11 cellular contexts compared by ENCODE assay signal in the genomic region with DNA sequence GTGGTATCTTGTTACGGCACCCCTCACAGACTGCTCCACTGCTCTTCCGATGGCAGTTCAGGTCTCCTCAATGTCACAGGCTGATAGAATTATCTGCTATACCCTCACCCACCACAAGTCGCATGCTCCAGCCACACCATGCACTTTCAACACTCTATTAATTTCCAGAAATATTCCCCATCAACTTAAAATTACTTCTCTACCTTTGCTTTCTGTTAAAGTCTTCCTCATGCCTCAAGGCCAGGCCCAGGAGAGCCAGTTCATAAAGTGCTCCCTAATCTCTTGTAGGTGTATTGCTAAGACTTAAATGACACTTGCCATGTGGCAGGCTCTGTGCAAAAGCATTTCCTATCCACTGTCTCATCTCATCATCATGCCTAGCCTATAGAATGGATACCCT.
A peak's percentile ranks its signal among the peaks of the same experiment; 100 is the strongest.
DNase-seq lines count a peak whose midpoint lies in the region; ATAC-seq and TF ChIP-seq lines count a peak whose summit lies in the region.
"Had no signal": no experiment of that assay in that cellular context is flagged by ENCODE, and none has a peak within 500 bp of the region (broad histone marks: within the 10 kb centered on the region; RNA-seq: fewer than 3 reads in every experiment).

No MANE protein-coding gene starts in this region.

- H3K27me3 Mint-ChIP-seq in nephron progenitor cell (ENCODE audit: low read depth, poor library complexity) = peaks cover 7% of the 10 kb centered on the region

- H3K4me1 ChIP-seq in SJCRH30 = peaks cover 18% of the 10 kb centered on the region
- H3K4me1 ChIP-seq in gastroesophageal sphincter = peaks cover 5 to 43% (median 13%) of the 10 kb centered on the region in 3 donors

- TF ChIP-seq CTCF in nephron progenitor cell (IDR thresholded peaks at IDR 0.05) = peak; percentile 16
- no peak for TF ChIP-seq CTCF in gastroesophageal sphincter (IDR thresholded peaks at IDR 0.05)

- H3K27ac Mint-ChIP-seq in nephron progenitor cell = no peak overlapping the region

- H3K27ac ChIP-seq in SJCRH30 = no peak overlapping the region
- H3K27ac ChIP-seq in gastroesophageal sphincter = no peak overlapping the region
- H3K27ac ChIP-seq: coronary artery, thyroid gland had no signal

- H3K4me1 Mint-ChIP-seq in nephron progenitor cell = peaks cover 5% of the 10 kb centered on the region

- H3K9me3 ChIP-seq in SJCRH30 (replicated peaks) (no peaks in the 10 kb centered on the region; the same call in 1 of the 2 replicates), gastroesophageal sphincter (no peaks in the 10 kb centered on the region)
- H3K9me3 ChIP-seq: thyroid gland had no signal

- no peaks in the 10 kb centered on the region for H3K9me3 Mint-ChIP-seq in nephron progenitor cell

- TF ChIP-seq EP300 in gastroesophageal sphincter (IDR thresholded peaks at IDR 0.05) = no peak

- peak; percentile 3 for DNase-seq in DMS 273 (lab: John Stamatoyannopoulos, UW; ENCODE audit: unreplicated experiment)
- no peak for DNase-seq in DMS 273 treated with DMSO at 0.1 percent for 48 hours (lab: John Stamatoyannopoulos, UW)
- DNase-seq in SK-N-DZ (ENCODE audit: low spot score) = peak; percentile 20
- DNase-seq in nephron progenitor cell = no peak
- DNase-seq in SJCRH30 = no peak
- DNase-seq in globus pallidus (ENCODE audit: low spot score) = no peak
- DNase-seq: activated CD4-positive, alpha-beta T cell treated with anti-CD3 and anti-CD28 coated beads for 4 hours; thyroid gland had no signal

- no peaks in the 10 kb centered on the region for H3K36me3 Mint-ChIP-seq in nephron progenitor cell (ENCODE audit: low read depth)

- 83 to 94% methylated on average over 3 of the region's 3 CpGs for WGBS in gastroesophageal sphincter (ENCODE audit: low coverage in 1 of 2), 2 donors

- H3K36me3 ChIP-seq in SJCRH30 (no peaks in the 10 kb centered on the region), gastroesophageal sphincter (no peaks in the 10 kb centered on the region)
- H3K36me3 ChIP-seq: thyroid gland had no signal

- no peak overlapping the region for H3K4me3 Mint-ChIP-seq in nephron progenitor cell

- H3K4me3 ChIP-seq in SJCRH30 = no peak overlapping the region
- no peak overlapping the region for H3K4me3 ChIP-seq in gastroesophageal sphincter
- H3K4me3 ChIP-seq: coronary artery, thyroid gland had no signal

- TF ChIP-seq POLR2A in gastroesophageal sphincter (IDR thresholded peaks at IDR 0.05) = no peak

- no peaks in the 10 kb centered on the region for H3K27me3 ChIP-seq in SJCRH30
- H3K27me3 ChIP-seq in gastroesophageal sphincter = no peaks in the 10 kb centered on the region
- H3K27me3 ChIP-seq: thyroid gland had no signal

- ATAC-seq in HG02884 (IDR thresholded peaks at IDR 0.05; ENCODE audit: unreplicated experiment) (peak; percentile 61), gastroesophageal sphincter (no peak)

Comparison
In these comparisons a context has a peak if more than half of its experiments do, and no peak if none do; other contexts are left out.
1. DNase-seq: peak in DMS 273 (single experiment) and SK-N-DZ (single experiment); none in DMS 273 treated with DMSO at 0.1 percent for 48 hours (single experiment), nephron progenitor cell (single experiment), SJCRH30 (0 of 2) and globus pallidus (single experiment).